In the genomic region with DNA sequence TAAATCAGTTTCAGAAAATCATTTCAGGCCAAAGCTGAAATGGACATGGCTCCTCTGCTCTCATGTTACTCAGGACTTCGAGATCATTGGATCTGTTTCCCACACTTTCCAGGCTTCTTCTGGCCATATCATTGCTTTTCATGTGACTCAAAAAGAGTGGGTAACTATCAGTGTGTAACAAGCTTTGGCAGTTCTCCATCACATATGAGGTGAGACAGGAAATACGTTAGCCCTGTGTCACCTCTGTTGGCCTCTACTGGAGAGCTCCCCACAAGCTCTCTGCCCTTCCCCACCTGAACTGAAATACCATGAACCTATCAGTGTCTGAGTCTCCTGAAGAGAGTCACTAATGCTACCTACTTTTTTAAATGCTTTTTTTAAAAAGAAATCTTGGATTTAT, we compare ENCODE assay signal across 34 cellular contexts.
A peak's percentile ranks its signal among the peaks of the same experiment; 100 is the strongest.
DNase-seq lines count a peak whose midpoint lies in the region; ATAC-seq, FAIRE-seq and TF ChIP-seq lines count a peak whose summit lies in the region.
"Had no signal": no experiment of that assay in that cellular context is flagged by ENCODE, and none has a peak within 500 bp of the region (broad histone marks: within the 10 kb centered on the region; RNA-seq: fewer than 3 reads in every experiment).

No MANE protein-coding gene starts in this region.

- no peak overlapping the region for H2BK12ac ChIP-seq in H9 (ENCODE audit: insufficient read length, low read depth, low read length)

- H3K4me1 Mint-ChIP-seq in CD4-positive, alpha-beta T cell (ENCODE audit: low read depth): no peaks in the 10 kb centered on the region
- no peaks in the 10 kb centered on the region for H3K4me1 Mint-ChIP-seq in H9
- H3K4me1 Mint-ChIP-seq: activated naive CD4-positive, alpha-beta T cell treated with anti-CD3 and anti-CD28 coated beads, Interleukin-2, amount 10 ng/mL, durations not matched to agents 7 days and 5 days; stimulated activated naive B cell treated with anti-CD40 and anti-IgM and Interleukin-4, amounts not matched to agents 10 μg/mL and 1 μg/mL and 100 μg/mL, for 72 hours had no signal

- FAIRE-seq in RCC 7860 (lab: Jason Lieb, UNC) (peak; percentile 59), keratinocyte (lab: Jason Lieb, UNC) (peak; percentile 29)
- FAIRE-seq: GM12892, K562 had no signal

- H4K91ac ChIP-seq in H9 (ENCODE audit: insufficient read length, low read depth, low read length): no peak overlapping the region

- no peak overlapping the region for H2AK5ac ChIP-seq in H9 (ENCODE audit: insufficient read length, low read length)

- H3K23me2 ChIP-seq in H9 (ENCODE audit: insufficient read length, low read depth, low read length, poor library complexity, severe bottlenecking): no peaks in the 10 kb centered on the region

- dilution Hi-C loops in mammary epithelial cell (cut with HindIII; ENCODE audit: low sequenced_read_pairs) (no loop called here), keratinocyte (cut with MboI; ENCODE audit: extremely low pct_ligation_motif_present, low sequenced_read_pairs) (no loop called here)

- H3K79me2 ChIP-seq in mammary epithelial cell (ENCODE audit: insufficient read depth, low read length) (no peaks in the 10 kb centered on the region), keratinocyte (ENCODE audit: control insufficient read depth, insufficient read depth, low read length) (no peaks in the 10 kb centered on the region), H9 (ENCODE audit: insufficient read depth, low read length) (no peaks in the 10 kb centered on the region)

- TF ChIP-seq CTCF in mammary epithelial cell (conservative IDR thresholded peaks at IDR 0.05 in 1 of 2, IDR thresholded peaks at IDR 0.05 in 1 of 2; ENCODE audit: extremely low read depth in 1 of 2, insufficient read depth in 1 of 2, low read depth in 1 of 2, low read length in 2 of 2): no peak
- no peak for TF ChIP-seq CTCF in keratinocyte (optimal IDR thresholded peaks at IDR 0.05 in 1 of 3, IDR thresholded peaks at IDR 0.05 in 1 of 3, conservative IDR thresholded peaks at IDR 0.05 in 1 of 3; ENCODE audit: extremely low read depth in 1 of 3, insufficient read depth in 2 of 3, low read length in 3 of 3)
- TF ChIP-seq CTCF in CD4-positive, alpha-beta T cell (IDR thresholded peaks at IDR 0.05): no peak
- TF ChIP-seq CTCF in H9 (conservative IDR thresholded peaks at IDR 0.05): no peak

- H3K4me2 ChIP-seq in mammary epithelial cell (ENCODE audit: insufficient read depth, low read depth, low read length): no peak overlapping the region
- H3K4me2 ChIP-seq in keratinocyte (ENCODE audit: control insufficient read depth, extremely low read depth, insufficient read depth, low read depth, low read length): no peak overlapping the region
- no peak overlapping the region for H3K4me2 ChIP-seq in H9 (ENCODE audit: insufficient read depth, insufficient read length, low read length)

- H2BK20ac ChIP-seq in H9 (ENCODE audit: low read depth, low read length, poor library complexity, severe bottlenecking): no peak overlapping the region

- no peaks in the 10 kb centered on the region for H3K79me1 ChIP-seq in H9 (ENCODE audit: insufficient read depth, low read depth, low read length, poor library complexity, severe bottlenecking)

- BruUV-seq in mammary epithelial cell (replicated peaks; lab: Mats Ljungman, UMichigan): no TSS peak

- intact Hi-C loops in mammary epithelial cell (cut with micrococcal nuclease): no loop called here
- intact Hi-C loops in CD4-positive, alpha-beta T cell (cut with DNase I, micrococcal nuclease): no loop called here

- H4K5ac ChIP-seq in H9 (ENCODE audit: insufficient read length, low read depth, low read length): no peak overlapping the region

- H3K4me3 ChIP-seq in mammary epithelial cell (replicated peaks in 1 of 3; ENCODE audit: insufficient read depth in 1 of 3, low read depth in 2 of 3, low read length in 3 of 3): no peak overlapping the region
- no peak overlapping the region for H3K4me3 ChIP-seq in keratinocyte (ENCODE audit: control insufficient read depth in 2 of 3, extremely low read depth in 1 of 3, insufficient read depth in 2 of 3, low read depth in 1 of 3, low read length in 3 of 3)
- H3K4me3 ChIP-seq: adrenal gland, cardiac muscle cell, colonic mucosa, heart right ventricle, K562, MG63 had no signal

- no peak overlapping the region for H2BK120ac ChIP-seq in H9 (ENCODE audit: low read depth, low read length, poor library complexity, severe bottlenecking)

- peaks cover 15% of the 10 kb centered on the region for H3K9me3 Mint-ChIP-seq in CD4-positive, alpha-beta T cell
- H3K9me3 Mint-ChIP-seq in H9: peaks cover 0 to 3% of the 10 kb centered on the region in 2 experiments; a peak in 3 of 5 replicates
- H3K9me3 Mint-ChIP-seq: activated naive CD4-positive, alpha-beta T cell treated with anti-CD3 and anti-CD28 coated beads, Interleukin-2, amount 10 ng/mL, durations not matched to agents 7 days and 5 days had no signal

- H3T11ph ChIP-seq in H9 (ENCODE audit: low read length): no peak overlapping the region

- H2BK5ac ChIP-seq in H9 (ENCODE audit: insufficient read length, low read length): no peak overlapping the region

- no peak overlapping the region for H3K4ac ChIP-seq in H9 (ENCODE audit: low read depth, low read length)

- no peak overlapping the region for H3K23ac ChIP-seq in H9 (ENCODE audit: insufficient read length, low read depth, low read length)

- no peak for ATAC-seq in HG03108 (IDR thresholded peaks at IDR 0.05; ENCODE audit: unreplicated experiment)
- ATAC-seq in CD4-positive, alpha-beta T cell (ENCODE audit: poor library complexity): no peak
- ATAC-seq: heart right ventricle; K562; left cardiac atrium; natural killer cell treated with Interleukin-12 subunit alpha and Interleukin-12 subunit beta and Interleukin-15 and Interleukin-18, amount 100 ng/mL, for 72 hours had no signal

- no peak overlapping the region for H4K8ac ChIP-seq in H9 (replicated peaks; ENCODE audit: insufficient read length, low read depth, low read length)

- peaks cover 22% of the 10 kb centered on the region for H3K27me3 Mint-ChIP-seq in CD4-positive, alpha-beta T cell
- no peaks in the 10 kb centered on the region; the same call in 1 of the 2 replicates for H3K27me3 Mint-ChIP-seq in H9 (ENCODE audit: low read depth)
- H3K27me3 Mint-ChIP-seq: type B pancreatic cell had no signal

- H3K9me1 ChIP-seq in keratinocyte (ENCODE audit: control insufficient read depth, extremely low read depth, insufficient read depth, low read length): no peaks in the 10 kb centered on the region

- no peak overlapping the region for H3K14ac ChIP-seq in H9 (ENCODE audit: insufficient read depth, low read length)

- H2BK15ac ChIP-seq in H9 (ENCODE audit: low read depth, low read length): no peak overlapping the region

- H4K20me1 ChIP-seq in mammary epithelial cell (ENCODE audit: insufficient read depth, low read length) (no peaks in the 10 kb centered on the region), keratinocyte (ENCODE audit: control insufficient read depth, extremely low read depth, insufficient read depth, low read length) (no peaks in the 10 kb centered on the region), H9 (ENCODE audit: control insufficient read depth, insufficient read depth, insufficient read length) (no peaks in the 10 kb centered on the region)

- no peak overlapping the region for H3K18ac ChIP-seq in H9 (ENCODE audit: insufficient read length, low read depth, low read length)

- H2AFZ ChIP-seq in mammary epithelial cell (ENCODE audit: low read depth, low read length): no peak overlapping the region
- H2AFZ ChIP-seq in keratinocyte (ENCODE audit: control insufficient read depth, low read length): no peak overlapping the region
- no peak overlapping the region for H2AFZ ChIP-seq in H9 (ENCODE audit: low read length)

- H3K9ac ChIP-seq in mammary epithelial cell (ENCODE audit: insufficient read depth, low read length) (no peak overlapping the region), keratinocyte (ENCODE audit: control insufficient read depth, extremely low read depth, insufficient read depth, low read length) (no peak overlapping the region), H9 (ENCODE audit: extremely low read depth, insufficient read length, low read length) (no peak overlapping the region)

- WGBS in mammary epithelial cell (ENCODE audit: low coverage, missing lambda C conversion rate): 85% methylated on average over 2 of the region's 2 CpGs
- no CpG with 5 or more reads among the region's 2 CpGs for WGBS in H9 (ENCODE audit: extremely low coverage, insufficient read length, low lambda C conversion rate)

- no peak overlapping the region for H3K56ac ChIP-seq in H9 (ENCODE audit: insufficient read length, low read depth, low read length)

- in situ Hi-C loops in mammary epithelial cell (cut with MboI; ENCODE audit: low sequenced_read_pairs in 2 of 2): no loop called here

- H3K27ac ChIP-seq in mammary epithelial cell (ENCODE audit: insufficient read depth, low read depth, low read length): no peak overlapping the region
- no peak overlapping the region for H3K27ac ChIP-seq in keratinocyte (ENCODE audit: control insufficient read depth, insufficient read depth, low read length)
- H3K27ac ChIP-seq in CD4-positive, alpha-beta T cell (ENCODE audit: low read depth, low read length): no peak overlapping the region
- H3K27ac ChIP-seq in H9 (ENCODE audit: insufficient read length, low read depth, low read length): no peak overlapping the region
- H3K27ac ChIP-seq: adrenal gland, cardiac muscle cell, colonic mucosa, heart right ventricle had no signal

- H3K36me3 ChIP-seq in mammary epithelial cell (ENCODE audit: insufficient read depth, low read length) (no peaks in the 10 kb centered on the region), keratinocyte (ENCODE audit: control insufficient read depth in 2 of 2, extremely low read depth in 1 of 2, insufficient read depth in 2 of 2, low read length in 2 of 2) (no peaks in the 10 kb centered on the region)
- H3K36me3 ChIP-seq: adrenal gland, BE2C, cardiac muscle cell, colonic mucosa, heart right ventricle, MG63 had no signal

- POLR2A ChIA-PET in CD4-positive, alpha-beta T cell (lab: Charles Lee): no interaction called here

- H3K9me3 ChIP-seq in mammary epithelial cell (replicated peaks; ENCODE audit: insufficient read depth, low read length) (no peaks in the 10 kb centered on the region), keratinocyte (ENCODE audit: control insufficient read depth, low read depth, low read length) (no peaks in the 10 kb centered on the region), H9 (ENCODE audit: control insufficient read depth, low read depth, low read length) (no peaks in the 10 kb centered on the region)
- H3K9me3 ChIP-seq in CD4-positive, alpha-beta T cell (ENCODE audit: control insufficient read depth, low read length): peaks cover 17% of the 10 kb centered on the region
- H3K9me3 ChIP-seq: adrenal gland, BE2C, colonic mucosa, MG63 had no signal

- H3K4me1 ChIP-seq in mammary epithelial cell (ENCODE audit: insufficient read depth, low read length) (no peaks in the 10 kb centered on the region), keratinocyte (ENCODE audit: control insufficient read depth, extremely low read depth, insufficient read depth, low read length) (no peaks in the 10 kb centered on the region), H9 (ENCODE audit: insufficient read depth, low read length) (no peaks in the 10 kb centered on the region)
- H3K4me1 ChIP-seq: adrenal gland, BE2C, colonic mucosa, heart right ventricle had no signal

- CTCF ChIA-PET in mammary epithelial cell (lab: Charles Lee; ENCODE audit: low non-redundant PET): no interaction called here
- CTCF ChIA-PET in CD4-positive, alpha-beta T cell (lab: Charles Lee): no interaction called here

- H3K27ac Mint-ChIP-seq in CD4-positive, alpha-beta T cell: no peak overlapping the region
- no peak overlapping the region; a peak in 1 of 7 replicates for H3K27ac Mint-ChIP-seq in H9
- H3K27ac Mint-ChIP-seq: activated CD4-positive, alpha-beta memory T cell treated with anti-CD3 and anti-CD28 coated beads for 36 hours; activated naive CD4-positive, alpha-beta T cell treated with anti-CD3 and anti-CD28 coated beads, Interleukin-2, amount 10 ng/mL, durations not matched to agents 7 days and 5 days; natural killer cell treated with Interleukin-12 subunit alpha and Interleukin-12 subunit beta and Interleukin-15 and Interleukin-18, amount 100 ng/mL, for 72 hours; stimulated activated naive B cell treated with anti-CD40 and anti-IgM and Interleukin-4, amounts not matched to agents 10 μg/mL and 1 μg/mL and 100 μg/mL, for 72 hours; type B pancreatic cell had no signal

- H3K4me3 Mint-ChIP-seq in CD4-positive, alpha-beta T cell: no peak overlapping the region
- no peak overlapping the region for H3K4me3 Mint-ChIP-seq in H9
- H3K4me3 Mint-ChIP-seq: activated CD4-positive, alpha-beta memory T cell treated with anti-CD3 and anti-CD28 coated beads for 36 hours; activated naive CD4-positive, alpha-beta T cell treated with anti-CD3 and anti-CD28 coated beads, Interleukin-2, amount 10 ng/mL, durations not matched to agents 7 days and 5 days; natural killer cell treated with Interleukin-12 subunit alpha and Interleukin-12 subunit beta and Interleukin-15 and Interleukin-18, amount 100 ng/mL, for 72 hours; stimulated activated naive B cell treated with anti-CD40 and anti-IgM and Interleukin-4, amounts not matched to agents 10 μg/mL and 1 μg/mL and 100 μg/mL, for 72 hours; type B pancreatic cell had no signal

- peaks cover 8% of the 10 kb centered on the region for H3K36me3 Mint-ChIP-seq in CD4-positive, alpha-beta T cell (ENCODE audit: low read depth)
- no peaks in the 10 kb centered on the region; a peak in 1 of 7 replicates for H3K36me3 Mint-ChIP-seq in H9 (ENCODE audit: insufficient read depth in 1 of 3, low read depth in 3 of 3)
- H3K36me3 Mint-ChIP-seq: activated naive CD4-positive, alpha-beta T cell treated with anti-CD3 and anti-CD28 coated beads, Interleukin-2, amount 10 ng/mL, durations not matched to agents 7 days and 5 days had no signal

- DNase-seq in H4 (ENCODE audit: low spot score) (peak; percentile 14), RCC 7860 (ENCODE audit: low spot score) (peak; percentile 76), mammary epithelial cell (peak; percentile 79), keratinocyte (ENCODE audit: low read depth, low spot score) (no peak), H9 (no peak)
- no peak for DNase-seq in CD4-positive, alpha-beta T cell
- DNase-seq in stimulated activated CD4-positive, alpha-beta T cell treated with anti-CD3 and anti-CD28 coated beads, Interleukin-12 subunit alpha, Interleukin-12 subunit beta, amount 100 ng/mL, for 4 hours: no peak
- DNase-seq: activated CD4-positive, alpha-beta memory T cell treated with anti-CD3 and anti-CD28 coated beads for 36 hours; activated CD4-positive, CD25-positive, alpha-beta regulatory T cell treated with anti-CD3 and anti-CD28 coated beads, Interleukin-2, amount 50 U/mL, for 72 hours; activated CD8-positive, alpha-beta memory T cell treated with anti-CD3 and anti-CD28 coated beads, Interleukin-2, amount 50 U/mL, for 4 hours; activated naive CD4-positive, alpha-beta T cell treated with anti-CD3 and anti-CD28 coated beads, Interleukin-2, amount 10 ng/mL, durations not matched to agents 7 days and 5 days; adrenal gland; BE2C; colonic mucosa; DMS153; effector CD4-positive, alpha-beta T cell; erythroblast; foreskin fibroblast; heart right ventricle; left cardiac atrium; MG63; NCI-H1105; NCI-H187; occipital lobe; SHP77; stimulated activated naive B cell treated with anti-CD40 and anti-IgM and Interleukin-4, amounts not matched to agents 10 μg/mL and 1 μg/mL and 100 μg/mL, for 72 hours; substantia nigra; T-helper 2 cell had no signal

- no peaks in the 10 kb centered on the region for H3K27me3 ChIP-seq in mammary epithelial cell (ENCODE audit: insufficient read depth, low read length)
- H3K27me3 ChIP-seq in keratinocyte (ENCODE audit: control insufficient read depth, extremely low read depth, insufficient read depth, low read length): no peaks in the 10 kb centered on the region
- H3K27me3 ChIP-seq in CD4-positive, alpha-beta T cell (ENCODE audit: control insufficient read depth, insufficient read depth, low read length): no peaks in the 10 kb centered on the region
- H3K27me3 ChIP-seq in H9 (ENCODE audit: insufficient read depth, low read length): no peaks in the 10 kb centered on the region
- H3K27me3 ChIP-seq: adrenal gland, cardiac muscle cell, colonic mucosa, MG63 had no signal

Comparison
In these comparisons a context has a peak if more than half of its experiments do, and no peak if none do; other contexts are left out.
1. DNase-seq: peak in H4 (single experiment), RCC 7860 (single experiment) and mammary epithelial cell (single experiment); none in keratinocyte (single experiment), CD4-positive, alpha-beta T cell (0 of 10), H9 (single experiment) and stimulated activated CD4-positive, alpha-beta T cell treated with anti-CD3 and anti-CD28 coated beads, Interleukin-12 subunit alpha, Interleukin-12 subunit beta, amount 100 ng/mL, for 4 hours (single experiment).